In the genomic region with DNA sequence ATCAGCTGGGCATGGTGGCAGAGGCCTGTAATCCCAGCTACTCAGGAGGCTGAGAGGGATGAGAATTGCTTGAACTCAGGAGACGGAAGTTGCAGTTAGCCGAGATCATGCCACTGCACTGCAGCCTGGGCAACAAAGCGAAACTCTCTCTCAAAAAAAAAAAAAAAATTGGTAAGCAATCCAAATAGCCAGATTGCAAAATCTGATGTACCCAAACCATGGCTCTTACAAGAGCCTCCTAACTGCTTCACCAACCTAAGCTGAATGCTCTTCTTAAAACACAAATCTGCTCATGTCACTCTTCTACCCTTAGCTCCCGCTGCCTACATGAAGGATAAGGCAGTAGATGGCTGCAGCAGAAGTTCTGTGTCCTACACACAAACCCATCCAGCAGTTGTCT, we compare ENCODE assay signal across 28 cellular contexts.
DNase-seq lines count a peak whose midpoint lies in the region; ATAC-seq, FAIRE-seq and TF ChIP-seq lines count a peak whose summit lies in the region.
"Had no signal": no experiment of that assay in that cellular context is flagged by ENCODE, and none has a peak within 500 bp of the region (broad histone marks: within the 10 kb centered on the region; RNA-seq: fewer than 3 reads in every experiment).

No MANE protein-coding gene starts in this region.

- H3K27me3 ChIP-seq in liver (ENCODE audit: control insufficient read depth in 4 of 4, insufficient read depth in 4 of 4, low read length in 3 of 4) = no peaks in the 10 kb centered on the region
- no peaks in the 10 kb centered on the region for H3K27me3 ChIP-seq in HepG2 (ENCODE audit: control insufficient read depth in 1 of 2, insufficient read depth in 2 of 2, low read length in 2 of 2)
- no peaks in the 10 kb centered on the region for H3K27me3 ChIP-seq in right lobe of liver
- H3K27me3 ChIP-seq: BE2C, BLaER1 had no signal

- no peaks in the 10 kb centered on the region for H4K20me1 ChIP-seq in HepG2 (ENCODE audit: insufficient read depth, low read length)
- H4K20me1 ChIP-seq: BLaER1 had no signal

- no peaks in the 10 kb centered on the region for H3K9me3 Mint-ChIP-seq in WTC11

- intact Hi-C loops in HepG2 (cut with micrococcal nuclease; ENCODE audit: unreplicated experiment) (no loop called here), right lobe of liver (cut with DNase I) (no loop called here), sciatic nerve (cut with DNase I) (no loop called here)

- H3K36me3 ChIP-seq in liver (ENCODE audit: control insufficient read depth in 4 of 4, insufficient read depth in 3 of 4, low read depth in 1 of 4, low read length in 3 of 4) (peaks cover 0 to 3% (median under 1%) of the 10 kb centered on the region in 4 donors), HepG2 (replicated peaks in 1 of 2; ENCODE audit: control insufficient read depth in 1 of 2, insufficient read depth in 2 of 2, low read length in 2 of 2) (no peaks in the 10 kb centered on the region; a peak in 1 of 5 replicates), right lobe of liver (no peaks in the 10 kb centered on the region)
- H3K36me3 ChIP-seq: BLaER1 had no signal

- BruUV-seq in HepG2 (replicated peaks; lab: Mats Ljungman, UMichigan) = no TSS peak

- FAIRE-seq in HepG2 (lab: Jason Lieb, UNC) = no peak
- FAIRE-seq: A549, GM12878, GM12892, GM18507 had no signal

- no peak for ATAC-seq in HepG2
- no peak for ATAC-seq in WTC11
- peak; percentile 73 to 81 (median 74) for ATAC-seq in right lobe of liver
- no peak for ATAC-seq in sciatic nerve
- ATAC-seq in HG03378 (IDR thresholded peaks at IDR 0.05; ENCODE audit: unreplicated experiment) = no peak
- ATAC-seq: A549, GM12878 had no signal

- no peak overlapping the region for H3K4me3 Mint-ChIP-seq in WTC11
- H3K4me3 Mint-ChIP-seq: CD14-positive monocyte; CD4-positive, alpha-beta memory T cell; CD4-positive, CD25-positive, alpha-beta regulatory T cell; CD8-positive, alpha-beta memory T cell had no signal

- no peak overlapping the region for H2AFZ ChIP-seq in HepG2 (ENCODE audit: low read length)

- H3K27ac ChIP-seq in liver (ENCODE audit: low read depth in 1 of 2, low read length in 2 of 2) (peak overlapping the region; percentile 82 to 89), HepG2 (ENCODE audit: extremely low read length, insufficient read depth, low read length) (no peak overlapping the region), right lobe of liver (peak overlapping the region in 2 of 3 donors; percentile 69 to 74)
- H3K27ac ChIP-seq: 22Rv1, A549, BLaER1 had no signal

- H3K4me3 ChIP-seq in liver (ENCODE audit: low read depth in 1 of 3, low read length in 3 of 3) = peak overlapping the region; percentile 57 to 83 (median 69)
- H3K4me3 ChIP-seq in HepG2 (replicated peaks in 1 of 3; ENCODE audit: insufficient read depth in 1 of 3, low read depth in 2 of 3, low read length in 3 of 3) = no peak overlapping the region
- peak overlapping the region in 2 of 3 donors; percentile 39 to 52 for H3K4me3 ChIP-seq in right lobe of liver
- H3K4me3 ChIP-seq: A549, BLaER1, GM12878 had no signal

- peaks cover 2 to 32% (median 13%) of the 10 kb centered on the region in 4 donors for H3K4me1 ChIP-seq in liver (ENCODE audit: control insufficient read depth in 4 of 4, insufficient read depth in 4 of 4, low read length in 3 of 4)
- H3K4me1 ChIP-seq in HepG2 (ENCODE audit: insufficient read depth, low read length) = peaks cover 12% of the 10 kb centered on the region
- peaks cover 0 to 11% (median 4%) of the 10 kb centered on the region in 4 donors for H3K4me1 ChIP-seq in right lobe of liver
- H3K4me1 ChIP-seq: A549, BE2C, BLaER1 had no signal

- TF ChIP-seq RAD21 in liver (IDR thresholded peaks at IDR 0.05) = peak in 1 of 2 donors; percentile 15
- no peak for TF ChIP-seq RAD21 in HepG2 (CRISPR knock-in tag; IDR thresholded peaks at IDR 0.05)

- H3K27me3 Mint-ChIP-seq in WTC11 (ENCODE audit: low read depth) = no peaks in the 10 kb centered on the region
- H3K27me3 Mint-ChIP-seq: CD4-positive, alpha-beta memory T cell; CD4-positive, CD25-positive, alpha-beta regulatory T cell; CD8-positive, alpha-beta memory T cell had no signal

- H3K9ac ChIP-seq in liver (ENCODE audit: low read depth in 1 of 2, low read length in 2 of 2) = peak overlapping the region in 1 of 2 donors; percentile 84
- no peak overlapping the region for H3K9ac ChIP-seq in HepG2 (ENCODE audit: insufficient read depth, low read depth, low read length)
- H3K9ac ChIP-seq: BLaER1 had no signal

- in situ Hi-C loops in HepG2 (cut with HindIII; ENCODE audit: extremely low pct_ligation_motif_present, low pct_unique_long_range_greater_than_20kb) = no loop called here

- H3K9me3 ChIP-seq in liver (ENCODE audit: control insufficient read depth in 4 of 4, low read length in 3 of 4) = no peaks in the 10 kb centered on the region
- H3K9me3 ChIP-seq in HepG2 (ENCODE audit: low read length) = no peaks in the 10 kb centered on the region
- H3K9me3 ChIP-seq in right lobe of liver = no peaks in the 10 kb centered on the region
- H3K9me3 ChIP-seq: A549, BE2C, BLaER1 had no signal

- no peak overlapping the region for H3K4me2 ChIP-seq in HepG2 (ENCODE audit: low read depth, low read length)
- H3K4me2 ChIP-seq: A549, BLaER1 had no signal

- no peak for TF ChIP-seq EP300 in HepG2 (IDR thresholded peaks at IDR 0.05; ENCODE audit: low read depth in 2 of 2, low read length in 2 of 2)
- no peak for TF ChIP-seq EP300 in HepG2 (CRISPR knock-in tag; IDR thresholded peaks at IDR 0.05; ENCODE audit: borderline replicate concordance)

- H3K27ac Mint-ChIP-seq in WTC11 = peak overlapping the region; percentile 46; the same call in 1 of the 2 replicates
- H3K27ac Mint-ChIP-seq: CD14-positive monocyte; CD4-positive, alpha-beta memory T cell; CD4-positive, CD25-positive, alpha-beta regulatory T cell; CD8-positive, alpha-beta memory T cell had no signal

- H3K79me2 ChIP-seq in HepG2 (ENCODE audit: insufficient read depth, low read length) = no peaks in the 10 kb centered on the region

- 50% methylated on average over 4 of the region's 4 CpGs for WGBS in liver
- 99% methylated on average over 4 of the region's 4 CpGs for WGBS in HepG2 (ENCODE audit: low lambda C conversion rate)
- WGBS in right lobe of liver (ENCODE audit: insufficient coverage, low coverage, low lambda C conversion rate, missing lambda C conversion rate) = 43% methylated on average over 4 of the region's 4 CpGs

- no peak for DNase-seq in HepG2 (ENCODE audit: low spot score)
- no peak for DNase-seq in WTC11 (ENCODE audit: low spot score)
- peak in 2 of 3 donors; percentile 20 to 48 for DNase-seq in right lobe of liver
- DNase-seq in sciatic nerve (ENCODE audit: low spot score) = no peak
- DNase-seq in UCSD-AML1 (lab: John Stamatoyannopoulos, UW; ENCODE audit: unreplicated experiment) = no peak
- DNase-seq: AML-193; BE2C; C1 segment of cervical spinal cord; CD4-positive, alpha-beta memory T cell; CD4-positive, CD25-positive, alpha-beta regulatory T cell; CD8-positive, alpha-beta memory T cell; COR-L47; DMS 273 treated with DMSO at 0.1 percent for 48 hours; DMS153; DMS53; DMS79; DND-41; EL; GDM1 had no signal

- no peaks in the 10 kb centered on the region for H3K4me1 Mint-ChIP-seq in WTC11
- H3K4me1 Mint-ChIP-seq: CD14-positive monocyte; CD4-positive, alpha-beta memory T cell; CD4-positive, CD25-positive, alpha-beta regulatory T cell; CD8-positive, alpha-beta memory T cell had no signal

- POLR2A ChIA-PET in HepG2 (lab: Yijun Ruan, JAX) (no interaction called here), WTC11 (lab: Charles Lee) (no interaction called here)

- H3K36me3 Mint-ChIP-seq in WTC11 = peaks cover 18% of the 10 kb centered on the region; the same call in 1 of the 2 replicates
- H3K36me3 Mint-ChIP-seq: CD14-positive monocyte; CD4-positive, alpha-beta memory T cell; CD4-positive, CD25-positive, alpha-beta regulatory T cell; CD8-positive, alpha-beta memory T cell had no signal

- CTCF ChIA-PET in HepG2 (lab: Yijun Ruan, JAX; ENCODE audit: low intra/inter-chr PET ratio, low total read pairs) = no interaction called here
- CTCF ChIA-PET in WTC11 (lab: Charles Lee) = no interaction called here

- no peak for TF ChIP-seq POLR2A in HepG2 (IDR thresholded peaks at IDR 0.05; ENCODE audit: insufficient read depth in 1 of 2, low read depth in 2 of 2, low read length in 2 of 2)
- no peak for TF ChIP-seq POLR2A in right lobe of liver (IDR thresholded peaks at IDR 0.05)

- TF ChIP-seq CTCF in liver (IDR thresholded peaks at IDR 0.05; ENCODE audit: low read depth, low read length, missing input control) = no peak
- TF ChIP-seq CTCF in HepG2 (CRISPR knock-in tag; IDR thresholded peaks at IDR 0.05) = no peak
- no peak for TF ChIP-seq CTCF in WTC11 (IDR thresholded peaks at IDR 0.05)
- no peak for TF ChIP-seq CTCF in right lobe of liver (IDR thresholded peaks at IDR 0.05)

TF ChIP-seq in liver, 16 proteins besides CTCF, POLR2A, EP300 and RAD21 (continues in another document):
- TF ChIP-seq HNF4G (IDR thresholded peaks at IDR 0.05) = no peak
- TF ChIP-seq, protein P1, sequence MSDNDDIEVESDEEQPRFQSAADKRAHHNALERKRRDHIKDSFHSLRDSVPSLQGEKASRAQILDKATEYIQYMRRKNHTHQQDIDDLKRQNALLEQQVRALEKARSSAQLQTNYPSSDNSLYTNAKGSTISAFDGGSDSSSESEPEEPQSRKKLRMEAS (IDR thresholded peaks at IDR 0.05) = no peak
- peak; percentile 77 for TF ChIP-seq YY1 (IDR thresholded peaks at IDR 0.05)
- no peak for TF ChIP-seq FOXA1 (IDR thresholded peaks at IDR 0.05)
- no peak for TF ChIP-seq EGR1 (IDR thresholded peaks at IDR 0.05; ENCODE audit: low read depth in 2 of 2)
- TF ChIP-seq HNF4A (conservative IDR thresholded peaks at IDR 0.05) = peak; percentile 42 to 50

TF ChIP-seq in HepG2, 621 proteins besides CTCF, POLR2A, EP300 and RAD21:
- TF ChIP-seq ZNF160 (CRISPR knock-in tag; IDR thresholded peaks at IDR 0.05) (no peak), SIN3B (IDR thresholded peaks at IDR 0.05; ENCODE audit: low read length) (no peak), DPF2 (CRISPR knock-in tag; IDR thresholded peaks at IDR 0.05; ENCODE audit: borderline replicate concordance, low read depth) (no peak)

TF ChIP-seq in WTC11, 78 proteins besides CTCF, POLR2A, EP300 and RAD21 (continues in another document):
- TF ChIP-seq, protein P2, sequence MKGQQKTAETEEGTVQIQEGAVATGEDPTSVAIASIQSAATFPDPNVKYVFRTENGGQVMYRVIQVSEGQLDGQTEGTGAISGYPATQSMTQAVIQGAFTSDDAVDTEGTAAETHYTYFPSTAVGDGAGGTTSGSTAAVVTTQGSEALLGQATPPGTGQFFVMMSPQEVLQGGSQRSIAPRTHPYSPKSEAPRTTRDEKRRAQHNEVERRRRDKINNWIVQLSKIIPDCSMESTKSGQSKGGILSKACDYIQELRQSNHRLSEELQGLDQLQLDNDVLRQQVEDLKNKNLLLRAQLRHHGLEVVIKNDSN (CRISPR knock-in tag; IDR thresholded peaks at IDR 0.05) = no peak
- TF ChIP-seq ZNF423 (CRISPR knock-in tag; IDR thresholded peaks at IDR 0.05) (no peak), SMAD3 (CRISPR knock-in tag; IDR thresholded peaks at IDR 0.05; ENCODE audit: borderline replicate concordance) (no peak), ZBTB21 (CRISPR knock-in tag; IDR thresholded peaks at IDR 0.05; ENCODE audit: borderline replicate concordance) (no peak), TP53 (CRISPR knock-in tag; IDR thresholded peaks at IDR 0.05) (no peak)

Comparison
In these comparisons a context has a peak if more than half of its experiments do, and no peak if none do; other contexts are left out.
1. H3K4me3 ChIP-seq: peak in liver (3 of 3) and right lobe of liver (2 of 3); none in HepG2 (0 of 3).
2. ATAC-seq: peak in right lobe of liver (4 of 4); none in HepG2 (single experiment), WTC11 (single experiment), sciatic nerve (single experiment) and HG03378 (single experiment).
3. DNase-seq: peak in right lobe of liver (2 of 3); none in HepG2 (single experiment), WTC11 (single experiment), sciatic nerve (single experiment) and UCSD-AML1 (single experiment).